ENCODE assay signal across 14 cellular contexts in genomic region chr4:75629239-75629638, GRCh38. TPM values are rescaled to one million over a fixed set of nuclear protein-coding genes. Genes with fewer than 3 reads are reported as not detected.
DNase-seq lines count a peak whose midpoint lies in the region; ATAC-seq, FAIRE-seq and TF ChIP-seq lines count a peak whose summit lies in the region.
"Had no signal": no experiment of that assay in that cellular context is flagged by ENCODE, and none has a peak within 500 bp of the region (broad histone marks: within the 10 kb centered on the region; RNA-seq: fewer than 3 reads in every experiment).

No MANE protein-coding gene starts in this region.

- H3K36me3 Mint-ChIP-seq in activated T-helper 17 cell treated with anti-CD3 and anti-CD28 coated beads, Interleukin-2, amount 50 U/mL, for 72 hours (ENCODE audit: low read depth) = no peaks in the 10 kb centered on the region
- no peaks in the 10 kb centered on the region for H3K36me3 Mint-ChIP-seq in HFFc6 (ENCODE audit: low read depth)

- H3K27me3 Mint-ChIP-seq in activated T-helper 17 cell treated with anti-CD3 and anti-CD28 coated beads, Interleukin-2, amount 50 U/mL, for 72 hours = no peaks in the 10 kb centered on the region
- peaks cover 2% of the 10 kb centered on the region; the same call in 1 of the 2 replicates for H3K27me3 Mint-ChIP-seq in HFFc6 (ENCODE audit: insufficient read depth)

- ATAC-seq in A549 = no peak
- ATAC-seq in activated T-helper 17 cell treated with anti-CD3 and anti-CD28 coated beads, Interleukin-2, amount 50 U/mL, for 72 hours (replicated peaks) = no peak
- peak; percentile 36 for ATAC-seq in lung (ENCODE audit: insufficient read depth, low FRiP score)
- ATAC-seq in HG02678 (IDR thresholded peaks at IDR 0.05; ENCODE audit: unreplicated experiment) = no peak

- H3K9me3 Mint-ChIP-seq in activated T-helper 17 cell treated with anti-CD3 and anti-CD28 coated beads, Interleukin-2, amount 50 U/mL, for 72 hours = no peaks in the 10 kb centered on the region
- H3K9me3 Mint-ChIP-seq in HFFc6 = no peaks in the 10 kb centered on the region

- H3K9me3 ChIP-seq in A549 = no peaks in the 10 kb centered on the region
- no peaks in the 10 kb centered on the region for H3K9me3 ChIP-seq in lung (ENCODE audit: control insufficient read depth in 2 of 2, insufficient read depth in 1 of 2, low read length in 1 of 2)
- H3K9me3 ChIP-seq: vagina had no signal

- TF ChIP-seq POLR2A in A549 (IDR thresholded peaks at IDR 0.05; ENCODE audit: low read length) = no peak

- POLR2A ChIA-PET in A549 (lab: Yijun Ruan, JAX) = no interaction called here

- H3K4me1 ChIP-seq in A549 = 0 out of 3 replicates have a peak, but pooled peaks cover 4% of the 10 kb centered on the region
- H3K4me1 ChIP-seq in lung (ENCODE audit: control insufficient read depth in 2 of 2, insufficient read depth in 2 of 2, low read length in 2 of 2) = peaks cover 0 to 7% of the 10 kb centered on the region in 2 donors
- H3K4me1 ChIP-seq: vagina had no signal

- in situ Hi-C loops in Caki2 (cut with HindIII; ENCODE audit: low pct_unique_long_range_greater_than_20kb, low sequenced_read_pairs) = no loop called here

- H3K27ac Mint-ChIP-seq in activated T-helper 17 cell treated with anti-CD3 and anti-CD28 coated beads, Interleukin-2, amount 50 U/mL, for 72 hours = no peak overlapping the region
- no peak overlapping the region for H3K27ac Mint-ChIP-seq in HFFc6

- H3K4me2 ChIP-seq in A549 = peak overlapping the region; percentile 76

- H3K36me3 ChIP-seq in lung (ENCODE audit: control insufficient read depth in 2 of 2, insufficient read depth in 2 of 2, low read length in 2 of 2) = no peaks in the 10 kb centered on the region
- H3K36me3 ChIP-seq: BLaER1 treated with 17β-estradiol and CSF1 and Interleukin-3, amounts not matched to agents 10 nM and 100 nM; vagina; WERI-Rb-1 had no signal

- H3K4me3 Mint-ChIP-seq in activated T-helper 17 cell treated with anti-CD3 and anti-CD28 coated beads, Interleukin-2, amount 50 U/mL, for 72 hours = peak overlapping the region; percentile 96
- H3K4me3 Mint-ChIP-seq in HFFc6 = no peak overlapping the region

- CTCF ChIA-PET in A549 (lab: Yijun Ruan, JAX) = interaction anchor here (1.5 kb wide), 1 partner anchor 19 kb away, joined by 3 read pairs; no protein-coding TSS in a partner anchor

- no peak for TF ChIP-seq RAD21 in A549 (conservative IDR thresholded peaks at IDR 0.05 in 1 of 2, IDR thresholded peaks at IDR 0.05 in 1 of 2)

- TF ChIP-seq CTCF in A549 (IDR thresholded peaks at IDR 0.05) (no peak), lung (IDR thresholded peaks at IDR 0.05; ENCODE audit: control extremely low read depth, extremely low read depth) (no peak), HFFc6 (IDR thresholded peaks at IDR 0.05) (no peak)

- no peaks in the 10 kb centered on the region for H3K27me3 ChIP-seq in lung (ENCODE audit: control insufficient read depth, insufficient read depth)
- H3K27me3 ChIP-seq: vagina had no signal

- H3K4me3 ChIP-seq in A549 (peak overlapping the region; percentile 84; the same call in 2 of the 3 replicates), lung (no peak overlapping the region)

- DNase-seq in A549 (ENCODE audit: low read depth in 1 of 2, low spot score in 1 of 2) (no peak), Caki2 (ENCODE audit: low read depth) (peak; percentile 55), lung (ENCODE audit: low spot score) (no peak), SKM-1 treated with dmso at 0.1 percent for 144 hours (lab: John Stamatoyannopoulos, UW; ENCODE audit: unreplicated experiment) (no peak), HFFc6 (no peak), middle frontal gyrus (ENCODE audit: extremely low spot score, low spot score) (no peak)
- DNase-seq: GF-D8, NCI-H2171 treated with DMSO at 0.1 percent for 48 hours, WERI-Rb-1 had no signal

- FAIRE-seq in A549 (lab: Jason Lieb, UNC) = no peak

- TF ChIP-seq EP300 in A549 (IDR thresholded peaks at IDR 0.05) = no peak

- H3K27ac ChIP-seq in A549 (no peak overlapping the region), lung (ENCODE audit: low read depth in 1 of 2, low read length in 1 of 2) (no peak overlapping the region)
- H3K27ac ChIP-seq: BLaER1 treated with 17β-estradiol and CSF1 and Interleukin-3, amounts not matched to agents 10 nM and 100 nM; vagina; WERI-Rb-1 had no signal

- H3K4me1 Mint-ChIP-seq in activated T-helper 17 cell treated with anti-CD3 and anti-CD28 coated beads, Interleukin-2, amount 50 U/mL, for 72 hours = peaks cover 7% of the 10 kb centered on the region
- H3K4me1 Mint-ChIP-seq in HFFc6 (ENCODE audit: low read depth) = peaks cover 17% of the 10 kb centered on the region

- WGBS in A549 (ENCODE audit: missing lambda C conversion rate) = 45% methylated on average over 2 of the region's 2 CpGs
- WGBS in lung, 2 donors = 56 to 65% methylated on average over 2 of the region's 2 CpGs

TF ChIP-seq in A549, 52 proteins besides CTCF, POLR2A, EP300 and RAD21 (continues in another document):
- TF ChIP-seq CBX2 (IDR thresholded peaks at IDR 0.05; ENCODE audit: borderline replicate concordance, low read depth) (no peak), EHMT2 (IDR thresholded peaks at IDR 0.05; ENCODE audit: low read depth) (no peak), TFCP2L1 (CRISPR knock-in tag; IDR thresholded peaks at IDR 0.05) (no peak), HOXB5 (CRISPR knock-in tag; IDR thresholded peaks at IDR 0.05) (no peak), KDM1A (IDR thresholded peaks at IDR 0.05; ENCODE audit: low read depth) (no peak), HOXA7 (CRISPR knock-in tag; IDR thresholded peaks at IDR 0.05) (no peak), MAX (IDR thresholded peaks at IDR 0.05) (no peak), RCOR1 (IDR thresholded peaks at IDR 0.05; ENCODE audit: low read depth, low read length) (no peak), RNF2 (IDR thresholded peaks at IDR 0.05; ENCODE audit: borderline replicate concordance, low read depth) (no peak), JUNB (IDR thresholded peaks at IDR 0.05) (no peak), ZNF302 (CRISPR knock-in tag; IDR thresholded peaks at IDR 0.05) (no peak), FOXS1 (CRISPR knock-in tag; IDR thresholded peaks at IDR 0.05) (no peak), ELK1 (IDR thresholded peaks at IDR 0.05; ENCODE audit: low read depth, low read length) (no peak), USF2 (IDR thresholded peaks at IDR 0.05) (no peak)

RNA-seq across cellular contexts. Expression of gene CDKL2, which starts 1.1 kb away (rescaled TPM):
- polyA plus RNA-seq in A549 (2011; rRNA removed) (2.1 TPM in 2 replicates), A549 (2017; fragmentation: RNase III; extraction: RNeasy Plus Mini Kit Qiagen cat#74134 plus additional on column Dnase treatment) (0.84 to 1.00 TPM (median 0.88 TPM) in 3 replicates), lung (1 to 10 TPM; 2.7 to 3.2 TPM)
- 0.83 and 1.0 TPM in 2 replicates for polyA plus RNA-seq in A549 (2012; cell fraction: cytosol; rRNA removed)
- polyA plus RNA-seq in A549 (2012; cell fraction: nucleus; rRNA removed) = 0.84 and 1.3 TPM in 2 replicates
- 2.1 and 3.6 TPM in 2 replicates for polyA minus RNA-seq in A549 (2011; rRNA and poly(A)+ RNA removed)
- total RNA-seq in Caki2 (2014; rRNA removed; shearing (Covaris generic); ENCODE audit: low replicate concordance) = 1.8 and 5.7 TPM in 2 replicates
- 1 to 10 TPM; 2.4 TPM for total RNA-seq in activated T-helper 17 cell treated with anti-CD3 and anti-CD28 coated beads, Interleukin-2, amount 50 U/mL, for 72 hours
- total RNA-seq in lung = 10 to 100 TPM; 16.0 to 16.3 TPM
- total RNA-seq in HFFc6 (2021; fragmentation: NEBNext Ultra II Directional; extraction: Animal tissue kit (Norgen Biotek cat#: 25700)) = under 1 TPM; 0.14 to 0.38 (median 0.19) TPM
- total RNA-seq: HT-29 had no signal

RNA-seq across cellular contexts. Expression of gene G3BP2, which starts 44.0 kb away (rescaled TPM):
- 148 and 179 TPM in 2 replicates for polyA plus RNA-seq in A549 (2011; rRNA removed)
- polyA plus RNA-seq in A549 (2012; cell fraction: cytosol; rRNA removed) = 28.9 and 32.7 TPM in 2 replicates
- 19.4 and 35.2 TPM in 2 replicates for polyA plus RNA-seq in A549 (2012; cell fraction: nucleus; rRNA removed)
- 142 to 159 TPM (median 158 TPM) in 3 replicates for polyA plus RNA-seq in A549 (2017; fragmentation: RNase III; extraction: RNeasy Plus Mini Kit Qiagen cat#74134 plus additional on column Dnase treatment)
- polyA minus RNA-seq in A549 (2011; rRNA and poly(A)+ RNA removed) = 59.4 and 64.1 TPM in 2 replicates
- 35.8 and 36.3 TPM in 2 replicates for total RNA-seq in Caki2 (2014; rRNA removed; shearing (Covaris generic); ENCODE audit: low replicate concordance)
- total RNA-seq in activated T-helper 17 cell treated with anti-CD3 and anti-CD28 coated beads, Interleukin-2, amount 50 U/mL, for 72 hours = 100 to 1,000 TPM; 128 to 172 TPM
- 100 to 1,000 TPM in 1 of 2 donors, 10 to 100 TPM in 1; 86.2 to 112 TPM for total RNA-seq in lung
- 10 to 100 TPM; 16.1 to 51.4 TPM for polyA plus RNA-seq in lung
- 100 to 1,000 TPM; 157 to 169 (median 168) TPM for total RNA-seq in HFFc6 (2021; fragmentation: NEBNext Ultra II Directional; extraction: Animal tissue kit (Norgen Biotek cat#: 25700))
